ENCODE assay signal across 9 cellular contexts in genomic region chr3:101938262-101938847, GRCh38.
A peak's percentile ranks its signal among the peaks of the same experiment; 100 is the strongest.
DNase-seq lines count a peak whose midpoint lies in the region; ATAC-seq, FAIRE-seq and TF ChIP-seq lines count a peak whose summit lies in the region.
"Had no signal": no experiment of that assay in that cellular context is flagged by ENCODE, and none has a peak within 500 bp of the region (broad histone marks: within the 10 kb centered on the region; RNA-seq: fewer than 3 reads in every experiment).

No MANE protein-coding gene starts in this region.

- no peak overlapping the region for H3K27ac Mint-ChIP-seq in stimulated activated effector memory CD8-positive, alpha-beta T cell treated with anti-CD3 and anti-CD28 coated beads, Interleukin-12 subunit alpha, Interleukin-12 subunit beta, amount 100 ng/mL, for 72 hours

- no peak for TF ChIP-seq RAD21 in HepG2 (CRISPR knock-in tag; IDR thresholded peaks at IDR 0.05)

- DNase-seq in right lobe of liver (no peak), HepG2 (ENCODE audit: low spot score) (no peak), SKM-1 treated with dmso at 0.1 percent for 144 hours (lab: John Stamatoyannopoulos, UW; ENCODE audit: unreplicated experiment) (peak; percentile 82), NCI-H2029 (lab: John Stamatoyannopoulos, UW) (no peak), colonic mucosa (no peak)
- DNase-seq in stimulated activated effector memory CD8-positive, alpha-beta T cell treated with anti-CD3 and anti-CD28 coated beads, Interleukin-12 subunit alpha, Interleukin-12 subunit beta, amount 100 ng/mL, for 72 hours (ENCODE audit: low spot score in 2 of 2) = no peak
- DNase-seq: foreskin melanocyte had no signal

- no peaks in the 10 kb centered on the region for H3K27me3 ChIP-seq in right lobe of liver
- H3K27me3 ChIP-seq in HepG2 (ENCODE audit: control insufficient read depth in 1 of 2, insufficient read depth in 2 of 2, low read length in 2 of 2) = peaks cover 0 to 5% of the 10 kb centered on the region in 2 experiments; a peak in 1 of 5 replicates
- no peaks in the 10 kb centered on the region for H3K27me3 ChIP-seq in colonic mucosa

- TF ChIP-seq CTCF in right lobe of liver (IDR thresholded peaks at IDR 0.05) (no peak), HepG2 (CRISPR knock-in tag; IDR thresholded peaks at IDR 0.05) (no peak), colonic mucosa (IDR thresholded peaks at IDR 0.05) (no peak)

- TF ChIP-seq POLR2A in right lobe of liver (IDR thresholded peaks at IDR 0.05) = no peak
- TF ChIP-seq POLR2A in HepG2 (IDR thresholded peaks at IDR 0.05; ENCODE audit: insufficient read depth in 1 of 2, low read depth in 2 of 2, low read length in 2 of 2) = no peak

- H3K79me2 ChIP-seq in HepG2 (ENCODE audit: insufficient read depth, low read length) = no peaks in the 10 kb centered on the region

- no peaks in the 10 kb centered on the region for H4K20me1 ChIP-seq in HepG2 (ENCODE audit: insufficient read depth, low read length)

- H3K9me3 Mint-ChIP-seq in stimulated activated effector memory CD8-positive, alpha-beta T cell treated with anti-CD3 and anti-CD28 coated beads, Interleukin-12 subunit alpha, Interleukin-12 subunit beta, amount 100 ng/mL, for 72 hours = no peaks in the 10 kb centered on the region

- BruUV-seq in HepG2 (replicated peaks; lab: Mats Ljungman, UMichigan) = no TSS peak

- CTCF ChIA-PET in HepG2 (lab: Yijun Ruan, JAX; ENCODE audit: low intra/inter-chr PET ratio, low total read pairs) = no interaction called here

- H3K36me3 Mint-ChIP-seq in stimulated activated effector memory CD8-positive, alpha-beta T cell treated with anti-CD3 and anti-CD28 coated beads, Interleukin-12 subunit alpha, Interleukin-12 subunit beta, amount 100 ng/mL, for 72 hours = peaks cover 11% of the 10 kb centered on the region

- H3K9ac ChIP-seq in HepG2 (ENCODE audit: insufficient read depth, low read depth, low read length) (no peak overlapping the region), colonic mucosa (ENCODE audit: low read depth in 2 of 2, low read length in 2 of 2) (no peak overlapping the region)

- intact Hi-C loops in right lobe of liver (cut with DNase I) (no loop called here), HepG2 (cut with micrococcal nuclease; ENCODE audit: unreplicated experiment) (no loop called here), colonic mucosa (cut with DNase I) (no loop called here)

- POLR2A ChIA-PET in HepG2 (lab: Yijun Ruan, JAX) = no interaction called here

- H3K4me3 ChIP-seq in right lobe of liver (no peak overlapping the region), HepG2 (replicated peaks in 1 of 3; ENCODE audit: insufficient read depth in 1 of 3, low read depth in 2 of 3, low read length in 3 of 3) (no peak overlapping the region), colonic mucosa (no peak overlapping the region)

- H3K9me3 ChIP-seq in right lobe of liver (no peaks in the 10 kb centered on the region), HepG2 (ENCODE audit: low read length) (no peaks in the 10 kb centered on the region), colonic mucosa (no peaks in the 10 kb centered on the region)

- H3K4me1 Mint-ChIP-seq in stimulated activated effector memory CD8-positive, alpha-beta T cell treated with anti-CD3 and anti-CD28 coated beads, Interleukin-12 subunit alpha, Interleukin-12 subunit beta, amount 100 ng/mL, for 72 hours = peaks cover 9% of the 10 kb centered on the region

- H3K27ac ChIP-seq in right lobe of liver (no peak overlapping the region), HepG2 (ENCODE audit: extremely low read length, insufficient read depth, low read length) (no peak overlapping the region), colonic mucosa (no peak overlapping the region)

- H3K4me1 ChIP-seq in right lobe of liver = peaks cover 0 to 4% (median 0%) of the 10 kb centered on the region in 4 donors
- H3K4me1 ChIP-seq in HepG2 (ENCODE audit: insufficient read depth, low read length) = no peaks in the 10 kb centered on the region
- peaks cover 8% of the 10 kb centered on the region for H3K4me1 ChIP-seq in colonic mucosa

- no peak for TF ChIP-seq EP300 in HepG2 (IDR thresholded peaks at IDR 0.05; ENCODE audit: low read depth in 2 of 2, low read length in 2 of 2)
- no peak for TF ChIP-seq EP300 in HepG2 (CRISPR knock-in tag; IDR thresholded peaks at IDR 0.05; ENCODE audit: borderline replicate concordance)

- in situ Hi-C loops in HepG2 (cut with HindIII; ENCODE audit: extremely low pct_ligation_motif_present, low pct_unique_long_range_greater_than_20kb) = no loop called here

- H3K36me3 ChIP-seq in right lobe of liver (no peaks in the 10 kb centered on the region), HepG2 (replicated peaks in 1 of 2; ENCODE audit: control insufficient read depth in 1 of 2, insufficient read depth in 2 of 2, low read length in 2 of 2) (no peaks in the 10 kb centered on the region), colonic mucosa (no peaks in the 10 kb centered on the region)

- no peak overlapping the region for H2AFZ ChIP-seq in HepG2 (ENCODE audit: low read length)

- no peak overlapping the region for H3K4me2 ChIP-seq in HepG2 (ENCODE audit: low read depth, low read length)

- WGBS in right lobe of liver (ENCODE audit: insufficient coverage, low coverage, low lambda C conversion rate, missing lambda C conversion rate) = 18% methylated on average over 2 of the region's 2 CpGs
- 0% methylated on average over 2 of the region's 2 CpGs for WGBS in HepG2 (ENCODE audit: low lambda C conversion rate)

- peak in 3 of 4 donors; percentile 35 to 59 (median 52) for ATAC-seq in right lobe of liver
- ATAC-seq in HepG2 = no peak
- ATAC-seq in HG03196 (IDR thresholded peaks at IDR 0.05; ENCODE audit: unreplicated experiment) = peak; percentile 35
- ATAC-seq in stimulated activated effector memory CD8-positive, alpha-beta T cell treated with anti-CD3 and anti-CD28 coated beads, Interleukin-12 subunit alpha, Interleukin-12 subunit beta, amount 100 ng/mL, for 72 hours = no peak
- no peak for ATAC-seq in HG03108 (IDR thresholded peaks at IDR 0.05; ENCODE audit: unreplicated experiment)

- H3K4me3 Mint-ChIP-seq in stimulated activated effector memory CD8-positive, alpha-beta T cell treated with anti-CD3 and anti-CD28 coated beads, Interleukin-12 subunit alpha, Interleukin-12 subunit beta, amount 100 ng/mL, for 72 hours = no peak overlapping the region

- FAIRE-seq in HepG2 (lab: Jason Lieb, UNC) = no peak

TF ChIP-seq in HepG2, 621 proteins besides CTCF, POLR2A, EP300 and RAD21 (continues in another document):
- TF ChIP-seq ZNF773 (CRISPR knock-in tag; IDR thresholded peaks at IDR 0.05; ENCODE audit: borderline replicate concordance) = no peak
- TF ChIP-seq KIAA2018 (CRISPR knock-in tag; IDR thresholded peaks at IDR 0.05; ENCODE audit: borderline replicate concordance) = no peak
- TF ChIP-seq HOXA3 (CRISPR knock-in tag; IDR thresholded peaks at IDR 0.05) = no peak

Comparison
In these comparisons a context has a peak if more than half of its experiments do, and no peak if none do; other contexts are left out.
1. ATAC-seq: peak in right lobe of liver (3 of 4) and HG03196 (single experiment); none in HepG2 (single experiment), stimulated activated effector memory CD8-positive, alpha-beta T cell treated with anti-CD3 and anti-CD28 coated beads, Interleukin-12 subunit alpha, Interleukin-12 subunit beta, amount 100 ng/mL, for 72 hours (single experiment) and HG03108 (single experiment).